ENCODE assay signal across 9 cellular contexts in genomic region chr1:40389234-40389815, GRCh38. TPM values are rescaled to one million over a fixed set of nuclear protein-coding genes. Genes with fewer than 3 reads are reported as not detected.
A peak's percentile ranks its signal among the peaks of the same experiment; 100 is the strongest.
DNase-seq lines count a peak whose midpoint lies in the region; ATAC-seq lines count a peak whose summit lies in the region.
"Had no signal": no experiment of that assay in that cellular context is flagged by ENCODE, and none has a peak within 500 bp of the region (broad histone marks: within the 10 kb centered on the region; RNA-seq: fewer than 3 reads in every experiment).

No MANE protein-coding gene starts in this region.

- H3K27me3 Mint-ChIP-seq in activated CD4-positive, alpha-beta T cell treated with anti-CD3 and anti-CD28 coated beads, Interleukin-2, amount 10 ng/mL, durations not matched to agents 7 days and 5 days, result no peaks in the 10 kb centered on the region
- no peaks in the 10 kb centered on the region for H3K27me3 Mint-ChIP-seq in activated CD4-positive, alpha-beta memory T cell treated with anti-CD3 and anti-CD28 coated beads, Interleukin-2, amount 10 ng/mL, durations not matched to agents 7 days and 5 days

- peak overlapping the region; percentile 92 for H3K27ac Mint-ChIP-seq in activated CD4-positive, alpha-beta T cell treated with anti-CD3 and anti-CD28 coated beads, Interleukin-2, amount 10 ng/mL, durations not matched to agents 7 days and 5 days
- H3K27ac Mint-ChIP-seq in activated CD4-positive, alpha-beta memory T cell treated with anti-CD3 and anti-CD28 coated beads, Interleukin-2, amount 10 ng/mL, durations not matched to agents 7 days and 5 days, result peak overlapping the region; percentile 91

- ATAC-seq in left lobe of liver (peak; percentile 6), HG02678 (IDR thresholded peaks at IDR 0.05; ENCODE audit: unreplicated experiment) (no peak)

- H3K4me1 Mint-ChIP-seq in activated CD4-positive, alpha-beta T cell treated with anti-CD3 and anti-CD28 coated beads, Interleukin-2, amount 10 ng/mL, durations not matched to agents 7 days and 5 days, result peaks cover 91% of the 10 kb centered on the region
- peaks cover 90% of the 10 kb centered on the region for H3K4me1 Mint-ChIP-seq in activated CD4-positive, alpha-beta memory T cell treated with anti-CD3 and anti-CD28 coated beads, Interleukin-2, amount 10 ng/mL, durations not matched to agents 7 days and 5 days

- peak overlapping the region; percentile 53 for H3K27ac ChIP-seq in temporal lobe (ENCODE audit: low read depth, low read length)

- DNase-seq in activated CD4-positive, alpha-beta T cell treated with anti-CD3 and anti-CD28 coated beads, Interleukin-2, amount 10 ng/mL, durations not matched to agents 7 days and 5 days, result no peak
- no peak for DNase-seq in activated CD4-positive, alpha-beta T cell treated with anti-CD3 and anti-CD28 coated beads, Interleukin-2, amount 50 U/mL, for 1 hour
- DNase-seq in activated CD4-positive, alpha-beta memory T cell treated with anti-CD3 and anti-CD28 coated beads, Interleukin-2, amount 10 ng/mL, durations not matched to agents 7 days and 5 days, result no peak
- DNase-seq in left lobe of liver (ENCODE audit: low spot score), result no peak
- no peak for DNase-seq in effector CD4-positive, alpha-beta T cell
- no peak for DNase-seq in hepatic stellate cell (ENCODE audit: low spot score)
- DNase-seq: KG1 had no signal

- H3K36me3 Mint-ChIP-seq in activated CD4-positive, alpha-beta T cell treated with anti-CD3 and anti-CD28 coated beads, Interleukin-2, amount 10 ng/mL, durations not matched to agents 7 days and 5 days (ENCODE audit: low read depth), result peaks cover 50% of the 10 kb centered on the region
- H3K36me3 Mint-ChIP-seq in activated CD4-positive, alpha-beta memory T cell treated with anti-CD3 and anti-CD28 coated beads, Interleukin-2, amount 10 ng/mL, durations not matched to agents 7 days and 5 days (ENCODE audit: low read depth), result peaks cover 64% of the 10 kb centered on the region

- CTCF ChIA-PET in activated CD4-positive, alpha-beta T cell treated with anti-CD3 and anti-CD28 coated beads, Interleukin-2, amount 10 ng/mL, durations not matched to agents 7 days and 5 days (lab: Charles Lee), result interaction anchor here (0.6 to 3.7 kb wide), 7 partner anchors 11 to 127 kb away, joined by 3 to 14 read pairs (median 4); no protein-coding TSS in a partner anchor
- CTCF ChIA-PET in activated CD4-positive, alpha-beta memory T cell treated with anti-CD3 and anti-CD28 coated beads, Interleukin-2, amount 10 ng/mL, durations not matched to agents 7 days and 5 days (lab: Charles Lee), result interaction anchor here (0.6 to 1.2 kb wide), 3 partner anchors 15 to 236 kb away, joined by 3 read pairs; no protein-coding TSS in a partner anchor

- H3K9me3 Mint-ChIP-seq in activated CD4-positive, alpha-beta T cell treated with anti-CD3 and anti-CD28 coated beads, Interleukin-2, amount 10 ng/mL, durations not matched to agents 7 days and 5 days, result no peaks in the 10 kb centered on the region
- H3K9me3 Mint-ChIP-seq in activated CD4-positive, alpha-beta memory T cell treated with anti-CD3 and anti-CD28 coated beads, Interleukin-2, amount 10 ng/mL, durations not matched to agents 7 days and 5 days, result no peaks in the 10 kb centered on the region

- H3K4me3 Mint-ChIP-seq in activated CD4-positive, alpha-beta T cell treated with anti-CD3 and anti-CD28 coated beads, Interleukin-2, amount 10 ng/mL, durations not matched to agents 7 days and 5 days, result peak overlapping the region; percentile 74
- peak overlapping the region; percentile 80 for H3K4me3 Mint-ChIP-seq in activated CD4-positive, alpha-beta memory T cell treated with anti-CD3 and anti-CD28 coated beads, Interleukin-2, amount 10 ng/mL, durations not matched to agents 7 days and 5 days

- POLR2A ChIA-PET in activated CD4-positive, alpha-beta T cell treated with anti-CD3 and anti-CD28 coated beads, Interleukin-2, amount 10 ng/mL, durations not matched to agents 7 days and 5 days (lab: Charles Lee), result no interaction called here
- POLR2A ChIA-PET in activated CD4-positive, alpha-beta memory T cell treated with anti-CD3 and anti-CD28 coated beads, Interleukin-2, amount 10 ng/mL, durations not matched to agents 7 days and 5 days (lab: Charles Lee), result interaction anchor here (0.7 to 28.4 kb wide), 4 partner anchors 5 to 348 kb away, joined by 3 to 997 read pairs (median 518); partner anchors contain the start of genes CAP1 and SMAP2

RNA-seq across cellular contexts. Expression of gene SMAP2, which starts 15.8 kb away (rescaled TPM):
- 100 to 1,000 TPM; 115 to 140 TPM for total RNA-seq in activated CD4-positive, alpha-beta T cell treated with anti-CD3 and anti-CD28 coated beads, Interleukin-2, amount 10 ng/mL, durations not matched to agents 7 days and 5 days
- total RNA-seq in activated CD4-positive, alpha-beta memory T cell treated with anti-CD3 and anti-CD28 coated beads, Interleukin-2, amount 10 ng/mL, durations not matched to agents 7 days and 5 days, result 100 to 1,000 TPM; 172 to 173 TPM
- 36.4 TPM for total RNA-seq in left lobe of liver
- total RNA-seq in temporal lobe, result 27.3 TPM
